9 cellular contexts compared by ENCODE assay signal in genomic region chr5:140356878-140357730, GRCh38. TPM values are rescaled to one million over a fixed set of nuclear protein-coding genes. Genes with fewer than 3 reads are reported as not detected.
DNase-seq lines count a peak whose midpoint lies in the region; ATAC-seq and FAIRE-seq lines count a peak whose summit lies in the region.
"Had no signal": no experiment of that assay in that cellular context is flagged by ENCODE, and none has a peak within 500 bp of the region (broad histone marks: within the 10 kb centered on the region; RNA-seq: fewer than 3 reads in every experiment).

No MANE protein-coding gene starts in this region.

- H3K36me3 Mint-ChIP-seq in activated CD4-positive, alpha-beta T cell treated with anti-CD3 and anti-CD28 coated beads, Interleukin-2, amount 10 ng/mL, durations not matched to agents 7 days and 5 days (ENCODE audit: low read depth), result no peaks in the 10 kb centered on the region
- no peaks in the 10 kb centered on the region for H3K36me3 Mint-ChIP-seq in dendritic cell treated with granulocyte-macrophage colony-stimulating factor and Interleukin-4, amounts not matched to agents 40 ng/mL and 50 ng/mL, for 4 days (ENCODE audit: low read depth)
- H3K36me3 Mint-ChIP-seq in stimulated activated memory B cell treated with anti-CD40 and anti-IgM and Interleukin-4, amounts not matched to agents 10 μg/mL and 1 μg/mL and 100 μg/mL, for 72 hours, result no peaks in the 10 kb centered on the region

- no peaks in the 10 kb centered on the region for H3K4me1 ChIP-seq in small intestine (ENCODE audit: control insufficient read depth in 2 of 2, insufficient read depth in 1 of 2, low read depth in 1 of 2, low read length in 1 of 2)

- H3K4me1 Mint-ChIP-seq in activated CD4-positive, alpha-beta T cell treated with anti-CD3 and anti-CD28 coated beads, Interleukin-2, amount 10 ng/mL, durations not matched to agents 7 days and 5 days, result peaks cover 11% of the 10 kb centered on the region
- peaks cover 18% of the 10 kb centered on the region for H3K4me1 Mint-ChIP-seq in dendritic cell treated with granulocyte-macrophage colony-stimulating factor and Interleukin-4, amounts not matched to agents 40 ng/mL and 50 ng/mL, for 4 days (ENCODE audit: low read depth)
- H3K4me1 Mint-ChIP-seq in stimulated activated memory B cell treated with anti-CD40 and anti-IgM and Interleukin-4, amounts not matched to agents 10 μg/mL and 1 μg/mL and 100 μg/mL, for 72 hours, result peaks cover 12% of the 10 kb centered on the region

- no peak for FAIRE-seq in small intestine (lab: Jason Lieb, UNC)

- peaks cover 7% of the 10 kb centered on the region for H3K27me3 Mint-ChIP-seq in activated CD4-positive, alpha-beta T cell treated with anti-CD3 and anti-CD28 coated beads, Interleukin-2, amount 10 ng/mL, durations not matched to agents 7 days and 5 days
- peaks cover 8% of the 10 kb centered on the region for H3K27me3 Mint-ChIP-seq in dendritic cell treated with granulocyte-macrophage colony-stimulating factor and Interleukin-4, amounts not matched to agents 40 ng/mL and 50 ng/mL, for 4 days
- peaks cover 8% of the 10 kb centered on the region for H3K27me3 Mint-ChIP-seq in stimulated activated memory B cell treated with anti-CD40 and anti-IgM and Interleukin-4, amounts not matched to agents 10 μg/mL and 1 μg/mL and 100 μg/mL, for 72 hours

- no peaks in the 10 kb centered on the region for H3K36me3 ChIP-seq in small intestine (ENCODE audit: control insufficient read depth in 2 of 2, insufficient read depth in 2 of 2, low read length in 2 of 2)

- no peaks in the 10 kb centered on the region for H3K27me3 ChIP-seq in small intestine (ENCODE audit: control insufficient read depth in 2 of 2, insufficient read depth in 2 of 2, low read length in 2 of 2)

- H3K4me3 ChIP-seq in small intestine (ENCODE audit: low read depth in 1 of 2, low read length in 2 of 2), result no peak overlapping the region

- WGBS in small intestine, 3 donors, result 28 to 37% (median 30%) methylated on average over 10 of the region's 10 CpGs

- POLR2A ChIA-PET in activated CD4-positive, alpha-beta T cell treated with anti-CD3 and anti-CD28 coated beads, Interleukin-2, amount 10 ng/mL, durations not matched to agents 7 days and 5 days (lab: Charles Lee), result no interaction called here

- CTCF ChIA-PET in activated CD4-positive, alpha-beta T cell treated with anti-CD3 and anti-CD28 coated beads, Interleukin-2, amount 10 ng/mL, durations not matched to agents 7 days and 5 days (lab: Charles Lee), result interaction anchor here (1.0 to 6.1 kb wide), 3 partner anchors 9 to 113 kb away, joined by 5 to 86 read pairs (median 10); partner anchors contain the start of gene HBEGF

- no peaks in the 10 kb centered on the region for H3K9me3 ChIP-seq in small intestine (ENCODE audit: control insufficient read depth, low read depth)

- H3K27ac Mint-ChIP-seq in activated CD4-positive, alpha-beta T cell treated with anti-CD3 and anti-CD28 coated beads, Interleukin-2, amount 10 ng/mL, durations not matched to agents 7 days and 5 days, result peak overlapping the region; percentile 80
- H3K27ac Mint-ChIP-seq in dendritic cell treated with granulocyte-macrophage colony-stimulating factor and Interleukin-4, amounts not matched to agents 40 ng/mL and 50 ng/mL, for 4 days, result no peak overlapping the region
- peak overlapping the region; percentile 21 for H3K27ac Mint-ChIP-seq in stimulated activated memory B cell treated with anti-CD40 and anti-IgM and Interleukin-4, amounts not matched to agents 10 μg/mL and 1 μg/mL and 100 μg/mL, for 72 hours

- DNase-seq in activated CD4-positive, alpha-beta T cell treated with anti-CD3 and anti-CD28 coated beads, Interleukin-2, amount 10 ng/mL, durations not matched to agents 7 days and 5 days, result no peak
- DNase-seq in activated CD4-positive, alpha-beta T cell treated with anti-CD3 and anti-CD28 coated beads for 48 hours, result no peak
- DNase-seq in NCI-H1105 treated with DMSO at 0.1 percent for 48 hours (lab: John Stamatoyannopoulos, UW) (no peak), C1 segment of cervical spinal cord (lab: John Stamatoyannopoulos, UW) (no peak), small intestine (no peak)

- H3K9me3 Mint-ChIP-seq in activated CD4-positive, alpha-beta T cell treated with anti-CD3 and anti-CD28 coated beads, Interleukin-2, amount 10 ng/mL, durations not matched to agents 7 days and 5 days, result no peaks in the 10 kb centered on the region
- H3K9me3 Mint-ChIP-seq in dendritic cell treated with granulocyte-macrophage colony-stimulating factor and Interleukin-4, amounts not matched to agents 40 ng/mL and 50 ng/mL, for 4 days, result no peaks in the 10 kb centered on the region
- H3K9me3 Mint-ChIP-seq in stimulated activated memory B cell treated with anti-CD40 and anti-IgM and Interleukin-4, amounts not matched to agents 10 μg/mL and 1 μg/mL and 100 μg/mL, for 72 hours, result no peaks in the 10 kb centered on the region

- ATAC-seq in HG03378 (IDR thresholded peaks at IDR 0.05; ENCODE audit: unreplicated experiment), result peak; percentile 20
- peak; percentile 48 for ATAC-seq in stimulated activated memory B cell treated with anti-CD40 and anti-IgM and Interleukin-4, amounts not matched to agents 10 μg/mL and 1 μg/mL and 100 μg/mL, for 72 hours

- no peak overlapping the region for H3K27ac ChIP-seq in small intestine (ENCODE audit: low read depth in 1 of 2, low read length in 1 of 2)

- peak overlapping the region; percentile 69 for H3K4me3 Mint-ChIP-seq in activated CD4-positive, alpha-beta T cell treated with anti-CD3 and anti-CD28 coated beads, Interleukin-2, amount 10 ng/mL, durations not matched to agents 7 days and 5 days
- H3K4me3 Mint-ChIP-seq in dendritic cell treated with granulocyte-macrophage colony-stimulating factor and Interleukin-4, amounts not matched to agents 40 ng/mL and 50 ng/mL, for 4 days, result peak overlapping the region; percentile 55
- H3K4me3 Mint-ChIP-seq in stimulated activated memory B cell treated with anti-CD40 and anti-IgM and Interleukin-4, amounts not matched to agents 10 μg/mL and 1 μg/mL and 100 μg/mL, for 72 hours, result peak overlapping the region; percentile 59

- intact Hi-C loops in dendritic cell treated with granulocyte-macrophage colony-stimulating factor and Interleukin-4, amounts not matched to agents 40 ng/mL and 50 ng/mL, for 4 days (cut with micrococcal nuclease), result no loop called here

RNA-seq across cellular contexts. Expression of gene SLC4A9, which starts 2.9 kb away (rescaled TPM):
- under 1 TPM; 0.35 to 0.44 TPM for total RNA-seq in activated CD4-positive, alpha-beta T cell treated with anti-CD3 and anti-CD28 coated beads, Interleukin-2, amount 10 ng/mL, durations not matched to agents 7 days and 5 days
- polyA plus RNA-seq in small intestine, result not detected
- polyA plus RNA-seq: BJ had no signal

RNA-seq across cellular contexts. Expression of gene HBEGF, which starts 10.7 kb away (rescaled TPM):
- total RNA-seq in activated CD4-positive, alpha-beta T cell treated with anti-CD3 and anti-CD28 coated beads, Interleukin-2, amount 10 ng/mL, durations not matched to agents 7 days and 5 days, result 10 to 100 TPM; 13.7 to 15.4 TPM
- 10 to 100 TPM; 10.3 to 18.1 (median 17.3) TPM for polyA plus RNA-seq in small intestine

RNA-seq across cellular contexts. Expression of gene ANKHD1, which starts 44.5 kb away (rescaled TPM):
- total RNA-seq in activated CD4-positive, alpha-beta T cell treated with anti-CD3 and anti-CD28 coated beads, Interleukin-2, amount 10 ng/mL, durations not matched to agents 7 days and 5 days, result 100 to 1,000 TPM; 118 TPM
- polyA plus RNA-seq in small intestine, result 10 to 100 TPM; 44.2 to 72.7 (median 51.2) TPM

RNA-seq across cellular contexts. Expression of gene PFDN1, which starts 54.2 kb away (rescaled TPM):
- 10 to 100 TPM; 60.8 to 70.5 TPM for total RNA-seq in activated CD4-positive, alpha-beta T cell treated with anti-CD3 and anti-CD28 coated beads, Interleukin-2, amount 10 ng/mL, durations not matched to agents 7 days and 5 days
- polyA plus RNA-seq in small intestine, result 10 to 100 TPM; 66.0 to 73.1 (median 67.6) TPM
